Comparison of ENCODE assay signal across 20 cellular contexts in genomic region chr6:257774-258173, GRCh38. TPM values are rescaled to one million over a fixed set of nuclear protein-coding genes. Genes with fewer than 3 reads are reported as not detected.
DNase-seq lines count a peak whose midpoint lies in the region; ATAC-seq, FAIRE-seq and TF ChIP-seq lines count a peak whose summit lies in the region.
"Had no signal": no experiment of that assay in that cellular context is flagged by ENCODE, and none has a peak within 500 bp of the region (broad histone marks: within the 10 kb centered on the region; RNA-seq: fewer than 3 reads in every experiment).

No MANE protein-coding gene starts in this region.

- DNase-seq in GM18507 (ENCODE audit: extremely low spot score, insufficient read length, low read depth) = no peak
- peak in 1 of 2 donors; percentile 35 for DNase-seq in left colon
- no peak for DNase-seq in NCI-H526 (lab: John Stamatoyannopoulos, UW)
- DNase-seq in SW480 (ENCODE audit: low spot score) = no peak
- DNase-seq in NCI-H2196 treated with DMSO at 0.1 percent for 48 hours (lab: John Stamatoyannopoulos, UW; ENCODE audit: unreplicated experiment) = no peak
- DNase-seq: activated CD4-positive, alpha-beta T cell treated with anti-CD3 and anti-CD28 coated beads for 1 hour; activated CD8-positive, alpha-beta memory T cell treated with anti-CD3 and anti-CD28 coated beads, Interleukin-2, amount 50 U/mL, for 4 hours; activated naive CD4-positive, alpha-beta T cell treated with anti-CD3 and anti-CD28 coated beads, Interleukin-2, amount 10 ng/mL, durations not matched to agents 7 days and 5 days; C1 segment of cervical spinal cord; DMS53; effector memory CD4-positive, alpha-beta T cell; hippocampal formation; left cardiac atrium; NCI-H2081 treated with DMSO at 0.1 percent for 48 hours; SIG-M5; stimulated activated CD4-positive, alpha-beta T cell treated with anti-CD3 and anti-CD28 coated beads, Interleukin-1b, Interleukin-23, amount 100 ng/mL, for 48 hours had no signal

- peak; percentile 69 for FAIRE-seq in GM18507 (lab: Jason Lieb, UNC)

- TF ChIP-seq CTCF in KMS-11 (conservative IDR thresholded peaks at IDR 0.05; ENCODE audit: low read depth, low read length) = no peak

- H4K20me1 ChIP-seq in KMS-11 (ENCODE audit: insufficient read depth) = no peaks in the 10 kb centered on the region

- H3K79me2 ChIP-seq in KMS-11 (ENCODE audit: insufficient read depth, low read depth) = no peaks in the 10 kb centered on the region

- H3K4me1 ChIP-seq in KMS-11 (ENCODE audit: low read depth, poor library complexity, severe bottlenecking) = peaks cover 48% of the 10 kb centered on the region

- H3K4me2 ChIP-seq in KMS-11 = peak overlapping the region; percentile 34

- no peak overlapping the region for H2AFZ ChIP-seq in KMS-11 (ENCODE audit: low read depth)

- intact Hi-C loops in left colon (cut with DNase I, micrococcal nuclease) = no loop called here

- no peaks in the 10 kb centered on the region for H3K27me3 ChIP-seq in KMS-11 (ENCODE audit: insufficient read depth, low read depth)

- H3K27ac ChIP-seq in KMS-11 = peak overlapping the region; percentile 23
- H3K27ac ChIP-seq: thoracic aorta had no signal

- no peaks in the 10 kb centered on the region for H3K36me3 ChIP-seq in KMS-11 (ENCODE audit: insufficient read depth)
- H3K36me3 ChIP-seq: thoracic aorta had no signal

- H3K4me3 ChIP-seq in KMS-11 (IDR thresholded peaks at IDR 0.05; ENCODE audit: insufficient read depth, low read depth, low read length) = no peak overlapping the region
- H3K4me3 ChIP-seq: thoracic aorta had no signal

- H3K9ac ChIP-seq in KMS-11 = no peak overlapping the region

- ATAC-seq in GM21529 (IDR thresholded peaks at IDR 0.05; ENCODE audit: unreplicated experiment) (peak; percentile 43), left colon (peak; percentile 23), GM18519 (IDR thresholded peaks at IDR 0.05; ENCODE audit: low FRiP score, unreplicated experiment) (no peak)

RNA-seq across cellular contexts. Expression of gene DUSP22, which starts 34.5 kb away (rescaled TPM):
- total RNA-seq in left colon = 10 to 100 TPM; 26.5 to 29.5 TPM
